ENCODE assay signal across 1 cellular context in the genomic region with DNA sequence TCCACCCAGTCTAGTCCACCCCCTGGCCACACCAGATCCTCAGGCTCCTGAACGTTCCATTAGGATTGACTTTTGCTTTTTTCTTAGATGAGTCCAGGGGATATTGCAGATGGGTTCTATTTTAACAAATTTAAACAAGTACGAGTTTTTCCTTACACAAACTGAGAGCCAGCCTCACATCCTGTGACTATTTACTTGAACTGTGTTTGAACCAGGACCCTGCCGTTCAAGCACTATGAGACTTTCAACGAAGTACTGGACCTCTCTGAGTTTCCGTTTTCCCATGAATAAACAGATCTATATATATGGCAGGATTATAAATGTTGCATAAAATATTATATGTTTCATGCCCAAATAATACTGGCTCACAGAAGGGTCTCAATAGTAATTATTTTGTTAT.
TF ChIP-seq lines count a peak whose summit lies in the region.

No MANE protein-coding gene starts in this region.

TF ChIP-seq in GM23338, 12 proteins besides CTCF, POLR2A, EP300 and RAD21 (continued from another document):
- no peak for TF ChIP-seq ZNF462 (CRISPR knock-in tag; IDR thresholded peaks at IDR 0.05)
